Comparison of ENCODE assay signal across 1 cellular context in the genomic region with DNA sequence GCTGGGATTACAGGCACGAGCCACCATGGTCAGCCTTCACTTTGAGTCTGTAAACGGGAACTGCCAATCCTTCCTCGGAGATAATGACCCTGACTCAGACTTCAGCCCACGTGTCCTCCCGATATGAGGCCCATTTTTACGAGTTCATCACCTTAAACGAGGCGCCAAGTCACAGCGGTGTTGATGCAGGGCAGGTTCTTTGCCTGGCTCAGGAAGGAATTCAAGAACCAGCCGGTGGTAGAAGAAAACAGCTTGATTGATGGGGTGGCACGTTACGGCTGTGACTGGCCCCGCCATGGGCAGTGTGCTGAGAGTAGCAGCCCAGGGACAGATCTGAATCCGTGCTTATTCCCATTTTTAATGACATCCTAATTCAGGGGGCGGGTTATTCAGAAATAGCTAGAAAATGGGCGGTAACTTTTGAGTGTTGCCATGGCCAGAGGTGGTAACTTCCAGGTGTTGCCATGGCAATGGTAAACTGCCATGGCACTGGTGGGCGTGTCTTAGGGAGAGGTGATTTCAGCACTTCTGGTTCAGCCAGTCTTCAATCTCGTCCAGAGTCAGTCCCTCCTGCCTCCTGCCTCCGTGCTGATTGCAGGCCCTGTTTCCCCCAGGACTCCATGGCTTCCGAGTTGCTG.
TF ChIP-seq lines count a peak whose summit lies in the region.

No MANE protein-coding gene starts in this region.

TF ChIP-seq in K562, 482 proteins besides CTCF, POLR2A, EP300 and RAD21 (continued from another document and continues in another):
- TF ChIP-seq E2F6 (IDR thresholded peaks at IDR 0.05; ENCODE audit: borderline replicate concordance in 1 of 2, extremely low read depth in 1 of 2, insufficient read depth in 1 of 2, insufficient read length in 1 of 2, low read depth in 1 of 2, low read length in 1 of 2, poor library complexity in 1 of 2, severe bottlenecking in 1 of 2) (peak; percentile 60 to 74), MAX (CRISPR knock-in tag; IDR thresholded peaks at IDR 0.05) (peak; percentile 88), ZNF121 (CRISPR knock-in tag; conservative IDR thresholded peaks at IDR 0.05) (no peak), GATAD2A (IDR thresholded peaks at IDR 0.05) (no peak), TRIM24 (IDR thresholded peaks at IDR 0.05) (no peak), ZNF785 (CRISPR knock-in tag; IDR thresholded peaks at IDR 0.05) (no peak), ZNF695 (CRISPR knock-in tag; IDR thresholded peaks at IDR 0.05) (no peak), NRF1 (conservative IDR thresholded peaks at IDR 0.05 in 1 of 2, IDR thresholded peaks at IDR 0.05 in 1 of 2) (no peak), ZNF507 (tag; conservative IDR thresholded peaks at IDR 0.05) (no peak), SMARCE1 (IDR thresholded peaks at IDR 0.05) (peak; percentile 58), MCM5 (IDR thresholded peaks at IDR 0.05; ENCODE audit: low read depth) (no peak), RCOR1 (IDR thresholded peaks at IDR 0.05; ENCODE audit: borderline replicate concordance in 1 of 2, low read depth in 2 of 2, low read length in 2 of 2) (no peak; a peak in 1 of 4 replicates), CBX5 (IDR thresholded peaks at IDR 0.05; ENCODE audit: borderline replicate concordance, low read depth) (no peak), KDM4B (IDR thresholded peaks at IDR 0.05; ENCODE audit: borderline replicate concordance in 2 of 2, low read depth in 1 of 2) (no peak), NCOR1 (IDR thresholded peaks at IDR 0.05) (no peak), CREB1 (IDR thresholded peaks at IDR 0.05) (no peak), CREB1 (CRISPR knock-in tag; IDR thresholded peaks at IDR 0.05) (no peak), MTA1 (IDR thresholded peaks at IDR 0.05; ENCODE audit: borderline replicate concordance) (no peak), ZNF165 (CRISPR knock-in tag; IDR thresholded peaks at IDR 0.05; ENCODE audit: borderline replicate concordance) (no peak), E4F1 (CRISPR knock-in tag; IDR thresholded peaks at IDR 0.05; ENCODE audit: borderline replicate concordance) (no peak), NBN (IDR thresholded peaks at IDR 0.05; ENCODE audit: low read depth) (no peak), UBTF (IDR thresholded peaks at IDR 0.05; ENCODE audit: borderline replicate concordance in 1 of 2, low read depth in 2 of 2, low read length in 2 of 2) (no peak), SMARCA4 (IDR thresholded peaks at IDR 0.05) (peak; percentile 58), POLR2AphosphoS2 (IDR thresholded peaks at IDR 0.05; ENCODE audit: low read length) (no peak), CEBPZ (IDR thresholded peaks at IDR 0.05; ENCODE audit: borderline replicate concordance, low read depth, low read length) (no peak), NFATC3 (IDR thresholded peaks at IDR 0.05) (no peak), PRDM10 (IDR thresholded peaks at IDR 0.05; ENCODE audit: partially characterized antibody) (no peak), RFX1 (IDR thresholded peaks at IDR 0.05) (peak; percentile 89), CHAMP1 (IDR thresholded peaks at IDR 0.05) (no peak), SMARCA5 (IDR thresholded peaks at IDR 0.05) (no peak), NR2C2 (CRISPR knock-in tag; IDR thresholded peaks at IDR 0.05) (no peak), NR2C2 (tag; IDR thresholded peaks at IDR 0.05) (peak; percentile 33; the same call in 1 of the 2 replicates)
- TF ChIP-seq, protein P1, sequence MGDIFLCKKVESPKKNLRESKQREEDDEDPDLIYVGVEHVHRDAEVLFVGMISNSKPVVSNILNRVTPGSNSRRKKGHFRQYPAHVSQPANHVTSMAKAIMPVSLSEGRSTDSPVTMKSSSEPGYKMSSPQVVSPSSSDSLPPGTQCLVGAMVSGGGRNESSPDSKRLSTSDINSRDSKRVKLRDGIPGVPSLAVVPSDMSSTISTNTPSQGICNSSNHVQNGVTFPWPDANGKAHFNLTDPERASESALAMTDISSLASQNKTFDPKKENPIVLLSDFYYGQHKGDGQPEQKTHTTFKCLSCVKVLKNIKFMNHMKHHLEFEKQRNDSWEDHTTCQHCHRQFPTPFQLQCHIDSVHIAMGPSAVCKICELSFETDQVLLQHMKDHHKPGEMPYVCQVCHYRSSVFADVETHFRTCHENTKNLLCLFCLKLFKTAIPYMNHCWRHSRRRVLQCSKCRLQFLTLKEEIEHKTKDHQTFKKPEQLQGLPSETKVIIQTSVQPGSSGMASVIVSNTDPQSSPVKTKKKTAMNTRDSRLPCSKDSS (IDR thresholded peaks at IDR 0.05; ENCODE audit: low read depth, partially characterized antibody), result no peak
- TF ChIP-seq, protein P2, sequence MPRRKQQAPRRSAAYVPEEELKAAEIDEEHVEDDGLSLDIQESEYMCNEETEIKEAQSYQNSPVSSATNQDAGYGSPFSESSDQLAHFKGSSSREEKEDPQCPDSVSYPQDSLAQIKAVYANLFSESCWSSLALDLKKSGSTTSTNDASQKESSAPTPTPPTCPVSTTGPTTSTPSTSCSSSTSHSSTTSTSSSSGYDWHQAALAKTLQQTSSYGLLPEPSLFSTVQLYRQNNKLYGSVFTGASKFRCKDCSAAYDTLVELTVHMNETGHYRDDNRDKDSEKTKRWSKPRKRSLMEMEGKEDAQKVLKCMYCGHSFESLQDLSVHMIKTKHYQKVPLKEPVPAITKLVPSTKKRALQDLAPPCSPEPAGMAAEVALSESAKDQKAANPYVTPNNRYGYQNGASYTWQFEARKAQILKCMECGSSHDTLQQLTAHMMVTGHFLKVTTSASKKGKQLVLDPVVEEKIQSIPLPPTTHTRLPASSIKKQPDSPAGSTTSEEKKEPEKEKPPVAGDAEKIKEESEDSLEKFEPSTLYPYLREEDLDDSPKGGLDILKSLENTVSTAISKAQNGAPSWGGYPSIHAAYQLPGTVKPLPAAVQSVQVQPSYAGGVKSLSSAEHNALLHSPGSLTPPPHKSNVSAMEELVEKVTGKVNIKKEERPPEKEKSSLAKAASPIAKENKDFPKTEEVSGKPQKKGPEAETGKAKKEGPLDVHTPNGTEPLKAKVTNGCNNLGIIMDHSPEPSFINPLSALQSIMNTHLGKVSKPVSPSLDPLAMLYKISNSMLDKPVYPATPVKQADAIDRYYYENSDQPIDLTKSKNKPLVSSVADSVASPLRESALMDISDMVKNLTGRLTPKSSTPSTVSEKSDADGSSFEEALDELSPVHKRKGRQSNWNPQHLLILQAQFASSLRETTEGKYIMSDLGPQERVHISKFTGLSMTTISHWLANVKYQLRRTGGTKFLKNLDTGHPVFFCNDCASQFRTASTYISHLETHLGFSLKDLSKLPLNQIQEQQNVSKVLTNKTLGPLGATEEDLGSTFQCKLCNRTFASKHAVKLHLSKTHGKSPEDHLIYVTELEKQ (CRISPR knock-in tag; IDR thresholded peaks at IDR 0.05), result no peak
